9 cellular contexts compared by ENCODE assay signal in genomic region chr19:45152504-45153338, GRCh38. TPM values are rescaled to one million over a fixed set of nuclear protein-coding genes. Genes with fewer than 3 reads are reported as not detected.
A peak's percentile ranks its signal among the peaks of the same experiment; 100 is the strongest.
DNase-seq lines count a peak whose midpoint lies in the region; ATAC-seq and TF ChIP-seq lines count a peak whose summit lies in the region.
"Had no signal": no experiment of that assay in that cellular context is flagged by ENCODE, and none has a peak within 500 bp of the region (broad histone marks: within the 10 kb centered on the region; RNA-seq: fewer than 3 reads in every experiment).

No MANE protein-coding gene starts in this region.

- no peak overlapping the region for H3K4me3 Mint-ChIP-seq in Calu3 (ENCODE audit: low read depth, unreplicated experiment)

- H3K9me3 Mint-ChIP-seq in Calu3 (ENCODE audit: low read depth, unreplicated experiment), result no peaks in the 10 kb centered on the region

- 8% methylated on average over 89 of the region's 91 CpGs for WGBS in prostate gland

- ATAC-seq in foreskin keratinocyte, result no peak

- H3K27ac ChIP-seq in foreskin keratinocyte (no peak overlapping the region), prostate gland (no peak overlapping the region)
- H3K27ac ChIP-seq: SK-N-MC had no signal

- TF ChIP-seq CTCF in foreskin keratinocyte (conservative IDR thresholded peaks at IDR 0.05), result peak; percentile 35
- TF ChIP-seq CTCF in prostate gland (IDR thresholded peaks at IDR 0.05), result no peak
- no peak for TF ChIP-seq CTCF in Calu3 (IDR thresholded peaks at IDR 0.05; ENCODE audit: unreplicated experiment)

- H3K4me1 ChIP-seq in foreskin keratinocyte (no peaks in the 10 kb centered on the region), prostate gland (replicated peaks) (peaks cover 19% of the 10 kb centered on the region)

- intact Hi-C loops in prostate gland (cut with DNase I) (no loop called here), Calu3 (cut with micrococcal nuclease; ENCODE audit: unreplicated experiment) (no loop called here)

- no peak overlapping the region for H3K27ac Mint-ChIP-seq in Calu3 (ENCODE audit: unreplicated experiment)

- H3K9me3 ChIP-seq in prostate gland, result no peaks in the 10 kb centered on the region

- BruUV-seq in Calu3 (replicated peaks; lab: Mats Ljungman, UMichigan), result no TSS peak

- no peaks in the 10 kb centered on the region for H3K36me3 ChIP-seq in prostate gland

- H3K27me3 ChIP-seq in foreskin keratinocyte (peaks cover 32% of the 10 kb centered on the region), prostate gland (replicated peaks; ENCODE audit: insufficient read depth) (peaks cover 2% of the 10 kb centered on the region)

- TF ChIP-seq POLR2A in prostate gland (IDR thresholded peaks at IDR 0.05), result no peak

- H3K4me1 Mint-ChIP-seq in Calu3 (ENCODE audit: low read depth, unreplicated experiment), result peaks cover 28% of the 10 kb centered on the region

- H3K36me3 Mint-ChIP-seq in Calu3 (ENCODE audit: insufficient read depth, unreplicated experiment), result peaks cover 38% of the 10 kb centered on the region

- peaks cover 13% of the 10 kb centered on the region for H3K27me3 Mint-ChIP-seq in Calu3 (ENCODE audit: unreplicated experiment)

- peak; percentile 26 for DNase-seq in NCI-H345 (lab: John Stamatoyannopoulos, UW)
- DNase-seq in NCI-H345 treated with DMSO at 0.1 percent for 48 hours (lab: John Stamatoyannopoulos, UW; ENCODE audit: unreplicated experiment), result no peak
- DNase-seq in activated T-helper 1 cell treated with Interleukin-2 at 50 U/mL for 16 hours (ENCODE audit: low read depth), result peak; percentile 25
- no peak for DNase-seq in foreskin keratinocyte
- DNase-seq in prostate gland (ENCODE audit: low spot score), result peak; percentile 14
- no peak for DNase-seq in Calu3
- no peak for DNase-seq in SKM-1 (lab: John Stamatoyannopoulos, UW; ENCODE audit: unreplicated experiment)
- DNase-seq in NCI-H2227 treated with DMSO at 0.1 percent for 48 hours (lab: John Stamatoyannopoulos, UW), result no peak

- peak overlapping the region in 1 of 2 donors; percentile 16 for H3K4me3 ChIP-seq in prostate gland

- CTCF ChIA-PET in Calu3 (lab: Charles Lee), result interaction anchor here (0.6 kb wide), 1 partner anchor 154 kb away, joined by 4 read pairs; no protein-coding TSS in a partner anchor

RNA-seq across cellular contexts. Expression of gene NKPD1, which starts 8.1 kb away (rescaled TPM):
- total RNA-seq in foreskin keratinocyte, result 0.04 and 0.07 TPM in 2 replicates
- 0.03 TPM in 2 replicates for polyA plus RNA-seq in foreskin keratinocyte
- 1 to 10 TPM; 3.6 to 4.1 TPM for total RNA-seq in prostate gland
- 0.64 TPM in 2 replicates for total RNA-seq in Calu3 (2022)

RNA-seq across cellular contexts. Expression of gene TRAPPC6A, which starts 25.3 kb away (rescaled TPM):
- total RNA-seq in foreskin keratinocyte (3.8 and 4.6 TPM in 2 replicates), prostate gland (10 to 100 TPM; 57.0 to 80.4 TPM), Calu3 (2022) (55.7 and 57.0 TPM in 2 replicates)
- polyA plus RNA-seq in foreskin keratinocyte, result 6.9 and 7.8 TPM in 2 replicates

RNA-seq across cellular contexts. Expression of gene BLOC1S3, which starts 25.9 kb away (rescaled TPM):
- total RNA-seq in foreskin keratinocyte (5.7 and 6.6 TPM in 2 replicates), prostate gland (10 to 100 TPM; 21.4 to 30.4 TPM), Calu3 (2022) (22.7 and 25.2 TPM in 2 replicates)
- polyA plus RNA-seq in foreskin keratinocyte, result 7.4 and 8.8 TPM in 2 replicates

RNA-seq across cellular contexts. Expression of gene PPP1R37, which starts 59.7 kb away (rescaled TPM):
- total RNA-seq in foreskin keratinocyte (20.9 and 21.8 TPM in 2 replicates), prostate gland (10 to 100 TPM; 50.1 to 90.3 TPM), Calu3 (2022) (45.7 and 59.7 TPM in 2 replicates)
- 16.6 and 17.5 TPM in 2 replicates for polyA plus RNA-seq in foreskin keratinocyte

Comparison
In these comparisons a context has a peak if more than half of its experiments do, and no peak if none do; other contexts are left out.
1. DNase-seq: peak in NCI-H345 (single experiment), activated T-helper 1 cell treated with Interleukin-2 at 50 U/mL for 16 hours (single experiment) and prostate gland (single experiment); none in NCI-H345 treated with DMSO at 0.1 percent for 48 hours (single experiment), foreskin keratinocyte (0 of 2), Calu3 (single experiment), SKM-1 (single experiment) and NCI-H2227 treated with DMSO at 0.1 percent for 48 hours (single experiment).
2. RNA of gene TRAPPC6A, which starts 25.3 kb away (total RNA-seq): 57.0 to 80.4 TPM in prostate gland and 55.7 to 57.0 TPM in Calu3; 3.8 to 4.6 TPM in foreskin keratinocyte; every median in the first group is over 10 times any median in the second.